9 cellular contexts compared by ENCODE assay signal in genomic region chr17:39769974-39770587, GRCh38. TPM values are rescaled to one million over a fixed set of nuclear protein-coding genes. Genes with fewer than 3 reads are reported as not detected.
DNase-seq lines count a peak whose midpoint lies in the region; ATAC-seq and TF ChIP-seq lines count a peak whose summit lies in the region.
"Had no signal": no experiment of that assay in that cellular context is flagged by ENCODE, and none has a peak within 500 bp of the region (broad histone marks: within the 10 kb centered on the region; RNA-seq: fewer than 3 reads in every experiment).

No MANE protein-coding gene starts in this region.

- peak overlapping the region; percentile 36 for H3K27ac ChIP-seq in colonic mucosa
- no peak overlapping the region for H3K27ac ChIP-seq in ovary

- WGBS in ovary, 3 donors, result 58 to 62% (median 62%) methylated on average over 8 of the region's 8 CpGs

- peak; percentile 35 for ATAC-seq in HG03469 (IDR thresholded peaks at IDR 0.05; ENCODE audit: unreplicated experiment)
- ATAC-seq in T-cell (replicated peaks in 1 of 4), result peak; percentile 80 to 93 (median 88)

- H3K4me3 ChIP-seq in AG09309 (ENCODE audit: control insufficient read depth, low read depth, low read length), result no peak overlapping the region
- no peak overlapping the region for H3K4me3 ChIP-seq in colonic mucosa
- H3K4me3 ChIP-seq in ovary, result no peak overlapping the region

- peak overlapping the region; percentile 98 to 99 for H3K27ac Mint-ChIP-seq in T-cell

- TF ChIP-seq POLR2A in GM19099 (IDR thresholded peaks at IDR 0.05; ENCODE audit: extremely low read depth, insufficient read length, low read depth) (peak; percentile 38), ovary (IDR thresholded peaks at IDR 0.05) (no peak)

- H3K27me3 ChIP-seq in colonic mucosa (no peaks in the 10 kb centered on the region), ovary (no peaks in the 10 kb centered on the region)

- no peaks in the 10 kb centered on the region for H3K9me3 ChIP-seq in colonic mucosa
- H3K9me3 ChIP-seq in ovary, result no peaks in the 10 kb centered on the region

- POLR2A ChIA-PET in T-cell (lab: Charles Lee), result interaction anchor here (0.8 to 1.3 kb wide), 3 partner anchors 15 to 92 kb away, joined by 3 to 4 read pairs (median 3); no protein-coding TSS in a partner anchor

- CTCF ChIA-PET in T-cell (lab: Charles Lee), result interaction anchor here in 1 of 2 donors (0.5 to 1.5 kb wide), 7 partner anchors 9 to 150 kb away, joined by 3 to 4 read pairs (median 3); no protein-coding TSS in a partner anchor

- DNase-seq in AG09309 (ENCODE audit: low read depth) (peak; percentile 23), T-cell (peak in 32 of 34 experiments; percentile 21 to 74 (median 48)), colonic mucosa (no peak), superior temporal gyrus (ENCODE audit: extremely low spot score) (peak; percentile 58), ovary (no peak), AG20443 (ENCODE audit: low spot score) (no peak)

- H3K4me3 Mint-ChIP-seq in T-cell, result peak overlapping the region; percentile 38 to 79 (median 47)

- H3K9me3 Mint-ChIP-seq in T-cell, result no peaks in the 10 kb centered on the region

- no peak for TF ChIP-seq EP300 in ovary (IDR thresholded peaks at IDR 0.05)

- peaks cover 100% of the 10 kb centered on the region in 3 donors for H3K4me1 Mint-ChIP-seq in T-cell

- H3K4me1 ChIP-seq in colonic mucosa (no peaks in the 10 kb centered on the region), ovary (ENCODE audit: insufficient read depth) (no peaks in the 10 kb centered on the region)

- H3K36me3 Mint-ChIP-seq in T-cell, result peaks cover 61% of the 10 kb centered on the region

- no peaks in the 10 kb centered on the region for H3K27me3 Mint-ChIP-seq in T-cell

- TF ChIP-seq CTCF in AG09309 (IDR thresholded peaks at IDR 0.05; ENCODE audit: control insufficient read depth, insufficient read depth, low read depth, low read length, missing control alignments) (no peak), colonic mucosa (IDR thresholded peaks at IDR 0.05) (no peak), ovary (IDR thresholded peaks at IDR 0.05) (no peak)

- H3K9ac ChIP-seq in colonic mucosa (ENCODE audit: low read depth in 2 of 2, low read length in 2 of 2), result no peak overlapping the region

- H3K36me3 ChIP-seq in colonic mucosa (no peaks in the 10 kb centered on the region), ovary (no peaks in the 10 kb centered on the region)

- intact Hi-C loops in colonic mucosa (cut with DNase I) (loop anchor here (10.0 kb wide), 1 partner anchor 75 kb away; no protein-coding TSS in a partner anchor), ovary (cut with DNase I) (no loop called here)

RNA-seq across cellular contexts. Expression of gene GRB7, which starts 32.3 kb away (rescaled TPM):
- total RNA-seq in T-cell (under 1 TPM in 3 of 5 donors, not detected in 2; 0.19 to 0.41 (median 0.30) TPM), colonic mucosa (10 to 100 TPM; 22.4 to 40.9 TPM), ovary (10 to 100 TPM in 1 of 7 donors, 1 to 10 TPM in 5, under 1 TPM in 1; 0.51 to 63.0 (median 2.7) TPM)
- 1 to 10 TPM in 1 of 2 donors, under 1 TPM in 1; 0.23 to 1.8 TPM for polyA plus RNA-seq in ovary
- total RNA-seq: dermis microvascular lymphatic vessel endothelial cell had no signal

RNA-seq across cellular contexts. Expression of gene MIEN1, which starts 39.7 kb away (rescaled TPM):
- total RNA-seq in T-cell (10 to 100 TPM; 30.8 to 36.9 (median 32.1) TPM), colonic mucosa (100 to 1,000 TPM in 1 of 2 donors, 10 to 100 TPM in 1; 74.1 to 103 TPM), ovary (10 to 100 TPM; 20.2 to 51.4 (median 23.4) TPM)
- 10 to 100 TPM; 33.0 to 64.9 TPM for polyA plus RNA-seq in ovary

Comparison
In these comparisons a context has a peak if more than half of its experiments do, and no peak if none do; other contexts are left out.
1. DNase-seq: peak in AG09309 (single experiment), T-cell (32 of 34) and superior temporal gyrus (single experiment); none in colonic mucosa (single experiment), ovary (0 of 5) and AG20443 (single experiment).